ENCODE assay signal across 9 cellular contexts in genomic region chr19:18290250-18291018, GRCh38. TPM values are rescaled to one million over a fixed set of nuclear protein-coding genes. Genes with fewer than 3 reads are reported as not detected.
DNase-seq lines count a peak whose midpoint lies in the region; ATAC-seq and TF ChIP-seq lines count a peak whose summit lies in the region.
"Had no signal": no experiment of that assay in that cellular context is flagged by ENCODE, and none has a peak within 500 bp of the region (broad histone marks: within the 10 kb centered on the region; RNA-seq: fewer than 3 reads in every experiment).

No MANE protein-coding gene starts in this region.

- H3K4me2 ChIP-seq in MM.1S (ENCODE audit: low read depth, low read length) = no peak overlapping the region

- in situ Hi-C loops in HAP-1 (cut with MboI; ENCODE audit: low sequenced_read_pairs) = no loop called here

- H3K9ac ChIP-seq in stomach smooth muscle (ENCODE audit: low read length in 2 of 2) (peak overlapping the region in 1 of 2 donors; percentile 5), MM.1S (ENCODE audit: low read length) (no peak overlapping the region)

- H3K4me1 ChIP-seq in stomach smooth muscle (ENCODE audit: control insufficient read depth, insufficient read depth, low read length) = peaks cover 28% of the 10 kb centered on the region
- peaks cover 18% of the 10 kb centered on the region for H3K4me1 ChIP-seq in MM.1S (ENCODE audit: low read length)
- H3K4me1 ChIP-seq in HAP-1 = peaks cover 26% of the 10 kb centered on the region

- DNase-seq in activated naive CD8-positive, alpha-beta T cell treated with anti-CD3 and anti-CD28 coated beads, Interleukin-2, amount 10 ng/mL, durations not matched to agents 7 days and 5 days = peak; percentile 85
- peak; percentile 61 to 92 (median 79) for DNase-seq in naive thymus-derived CD8-positive, alpha-beta T cell
- no peak for DNase-seq in MM.1S
- DNase-seq in HAP-1 (ENCODE audit: low spot score in 2 of 2) = no peak

- no peaks in the 10 kb centered on the region for H3K27me3 Mint-ChIP-seq in T-helper 1 cell treated with Interleukin-12 subunit alpha and Interleukin-12 subunit beta and Interleukin-4 antibody, amounts not matched to agents 30 μg/mL and 1 μg/mL, for 36 hours (ENCODE audit: low read depth)
- no peaks in the 10 kb centered on the region for H3K27me3 Mint-ChIP-seq in activated naive CD8-positive, alpha-beta T cell treated with anti-CD3 and anti-CD28 coated beads, Interleukin-2, amount 10 ng/mL, durations not matched to agents 7 days and 5 days
- peaks cover 0 to 1% (median 0%) of the 10 kb centered on the region in 5 donors for H3K27me3 Mint-ChIP-seq in naive thymus-derived CD8-positive, alpha-beta T cell

- H3K36me3 ChIP-seq in stomach smooth muscle (ENCODE audit: control insufficient read depth in 2 of 2, insufficient read depth in 2 of 2, low read length in 2 of 2) (no peaks in the 10 kb centered on the region), MM.1S (replicated peaks; ENCODE audit: insufficient read depth, low read length) (no peaks in the 10 kb centered on the region), HAP-1 (replicated peaks) (no peaks in the 10 kb centered on the region)

- H3K9me3 ChIP-seq in stomach smooth muscle (ENCODE audit: control insufficient read depth in 2 of 2, low read length in 2 of 2) (peaks cover 0 to 3% of the 10 kb centered on the region in 2 donors), MM.1S (replicated peaks; ENCODE audit: insufficient read depth, low read length) (no peaks in the 10 kb centered on the region), HAP-1 (no peaks in the 10 kb centered on the region)

- H3K4me3 Mint-ChIP-seq in T-helper 1 cell treated with Interleukin-12 subunit alpha and Interleukin-12 subunit beta and Interleukin-4 antibody, amounts not matched to agents 30 μg/mL and 1 μg/mL, for 36 hours = peak overlapping the region; percentile 95
- H3K4me3 Mint-ChIP-seq in activated naive CD8-positive, alpha-beta T cell treated with anti-CD3 and anti-CD28 coated beads, Interleukin-2, amount 10 ng/mL, durations not matched to agents 7 days and 5 days = peak overlapping the region; percentile 94
- peak overlapping the region; percentile 80 to 96 (median 92) for H3K4me3 Mint-ChIP-seq in naive thymus-derived CD8-positive, alpha-beta T cell

- no peaks in the 10 kb centered on the region for H3K9me2 ChIP-seq in MM.1S (replicated peaks; ENCODE audit: insufficient read depth, low read length)

- peak; percentile 38 for ATAC-seq in GM19463 (IDR thresholded peaks at IDR 0.05; ENCODE audit: unreplicated experiment)
- ATAC-seq in activated naive CD8-positive, alpha-beta T cell treated with anti-CD3 and anti-CD28 coated beads, Interleukin-2, amount 10 ng/mL, durations not matched to agents 7 days and 5 days (ENCODE audit: low read depth) = peak; percentile 55
- ATAC-seq in naive thymus-derived CD8-positive, alpha-beta T cell = peak; percentile 39
- ATAC-seq in GM19467 (IDR thresholded peaks at IDR 0.05; ENCODE audit: unreplicated experiment) = no peak

- peaks cover 10% of the 10 kb centered on the region for H3K36me3 Mint-ChIP-seq in T-helper 1 cell treated with Interleukin-12 subunit alpha and Interleukin-12 subunit beta and Interleukin-4 antibody, amounts not matched to agents 30 μg/mL and 1 μg/mL, for 36 hours (ENCODE audit: low read depth)
- peaks cover 7% of the 10 kb centered on the region for H3K36me3 Mint-ChIP-seq in activated naive CD8-positive, alpha-beta T cell treated with anti-CD3 and anti-CD28 coated beads, Interleukin-2, amount 10 ng/mL, durations not matched to agents 7 days and 5 days
- H3K36me3 Mint-ChIP-seq in naive thymus-derived CD8-positive, alpha-beta T cell = no peaks in the 10 kb centered on the region

- no peak for TF ChIP-seq CTCF in MM.1S (IDR thresholded peaks at IDR 0.05; ENCODE audit: low read length)

- H3K27me3 ChIP-seq in stomach smooth muscle (ENCODE audit: control insufficient read depth in 1 of 2, insufficient read depth in 2 of 2, low read length in 2 of 2) (no peaks in the 10 kb centered on the region), MM.1S (replicated peaks; ENCODE audit: insufficient read depth, low read length) (peaks cover 62% of the 10 kb centered on the region), HAP-1 (ENCODE audit: low read depth) (no peaks in the 10 kb centered on the region)

- H3K9me3 Mint-ChIP-seq in T-helper 1 cell treated with Interleukin-12 subunit alpha and Interleukin-12 subunit beta and Interleukin-4 antibody, amounts not matched to agents 30 μg/mL and 1 μg/mL, for 36 hours = no peaks in the 10 kb centered on the region
- no peaks in the 10 kb centered on the region for H3K9me3 Mint-ChIP-seq in activated naive CD8-positive, alpha-beta T cell treated with anti-CD3 and anti-CD28 coated beads, Interleukin-2, amount 10 ng/mL, durations not matched to agents 7 days and 5 days
- H3K9me3 Mint-ChIP-seq in naive thymus-derived CD8-positive, alpha-beta T cell = peaks cover 0 to 1% (median 0%) of the 10 kb centered on the region in 9 donors

- peaks cover 51% of the 10 kb centered on the region for H3K4me1 Mint-ChIP-seq in T-helper 1 cell treated with Interleukin-12 subunit alpha and Interleukin-12 subunit beta and Interleukin-4 antibody, amounts not matched to agents 30 μg/mL and 1 μg/mL, for 36 hours (ENCODE audit: low read depth)
- peaks cover 53% of the 10 kb centered on the region for H3K4me1 Mint-ChIP-seq in activated naive CD8-positive, alpha-beta T cell treated with anti-CD3 and anti-CD28 coated beads, Interleukin-2, amount 10 ng/mL, durations not matched to agents 7 days and 5 days
- H3K4me1 Mint-ChIP-seq in naive thymus-derived CD8-positive, alpha-beta T cell = peaks cover 35 to 70% (median 66%) of the 10 kb centered on the region in 4 donors

- no peak overlapping the region for H2AFZ ChIP-seq in MM.1S (ENCODE audit: low read length)

- POLR2A ChIA-PET in activated naive CD8-positive, alpha-beta T cell treated with anti-CD3 and anti-CD28 coated beads, Interleukin-2, amount 10 ng/mL, durations not matched to agents 7 days and 5 days (lab: Charles Lee) = interaction anchor here (0.5 to 7.3 kb wide), 11 partner anchors 11 to 1966 kb away, joined by 3 to 718 read pairs (median 5); partner anchors contain the start of genes JUND, KLF2 and LSM4
- POLR2A ChIA-PET in naive thymus-derived CD8-positive, alpha-beta T cell (lab: Charles Lee) = interaction anchor here (5.6 to 23.0 kb wide), 2 partner anchors 10 to 26 kb away, joined by 229 to 2305 read pairs; partner anchors contain the start of genes JUND and LSM4

- H3K27ac ChIP-seq in stomach smooth muscle (ENCODE audit: low read length) = peak overlapping the region; percentile 99
- H3K27ac ChIP-seq in MM.1S (ENCODE audit: low read length) = no peak overlapping the region

- H3K4me3 ChIP-seq in stomach smooth muscle (ENCODE audit: low read length in 2 of 2) (no peak overlapping the region), MM.1S (ENCODE audit: low read length) (no peak overlapping the region), HAP-1 (no peak overlapping the region)

- H3K27ac Mint-ChIP-seq in T-helper 1 cell treated with Interleukin-12 subunit alpha and Interleukin-12 subunit beta and Interleukin-4 antibody, amounts not matched to agents 30 μg/mL and 1 μg/mL, for 36 hours = peak overlapping the region; percentile 97
- peak overlapping the region; percentile 91 for H3K27ac Mint-ChIP-seq in activated naive CD8-positive, alpha-beta T cell treated with anti-CD3 and anti-CD28 coated beads, Interleukin-2, amount 10 ng/mL, durations not matched to agents 7 days and 5 days
- peak overlapping the region; percentile 91 to 100 (median 97) for H3K27ac Mint-ChIP-seq in naive thymus-derived CD8-positive, alpha-beta T cell

- H3K79me2 ChIP-seq in MM.1S (ENCODE audit: low read length) = no peaks in the 10 kb centered on the region

- H4K20me1 ChIP-seq in MM.1S (ENCODE audit: insufficient read depth, low read length) = no peaks in the 10 kb centered on the region

- no peaks in the 10 kb centered on the region for H3F3A ChIP-seq in MM.1S (ENCODE audit: insufficient read depth, low read length)

RNA-seq across cellular contexts. Expression of gene JUND, which starts 9.0 kb away (rescaled TPM):
- 100 to 1,000 TPM; 366 to 394 TPM for total RNA-seq in activated naive CD8-positive, alpha-beta T cell treated with anti-CD3 and anti-CD28 coated beads, Interleukin-2, amount 10 ng/mL, durations not matched to agents 7 days and 5 days
- total RNA-seq in naive thymus-derived CD8-positive, alpha-beta T cell = 100 to 1,000 TPM; 181 to 189 TPM
- polyA plus RNA-seq in naive thymus-derived CD8-positive, alpha-beta T cell = 100 to 1,000 TPM in 1 of 3 donors, 10 to 100 TPM in 2; 43.3 to 169 (median 69.1) TPM

RNA-seq across cellular contexts. Expression of gene IQCN, which starts 16.2 kb away (rescaled TPM):
- total RNA-seq in activated naive CD8-positive, alpha-beta T cell treated with anti-CD3 and anti-CD28 coated beads, Interleukin-2, amount 10 ng/mL, durations not matched to agents 7 days and 5 days = 1 to 10 TPM; 5.0 to 5.2 TPM
- total RNA-seq in naive thymus-derived CD8-positive, alpha-beta T cell = 1 to 10 TPM; 7.4 to 8.4 TPM
- polyA plus RNA-seq in naive thymus-derived CD8-positive, alpha-beta T cell = under 1 TPM in 2 of 3 donors, not detected in 1; 0.06 to 0.15 TPM
- polyA plus RNA-seq: keratinocyte had no signal

RNA-seq across cellular contexts. Expression of gene LSM4, which starts 32.4 kb away (rescaled TPM):
- total RNA-seq in activated naive CD8-positive, alpha-beta T cell treated with anti-CD3 and anti-CD28 coated beads, Interleukin-2, amount 10 ng/mL, durations not matched to agents 7 days and 5 days = 100 to 1,000 TPM; 151 to 157 TPM
- 10 to 100 TPM; 82.1 to 84.0 TPM for total RNA-seq in naive thymus-derived CD8-positive, alpha-beta T cell
- polyA plus RNA-seq in naive thymus-derived CD8-positive, alpha-beta T cell = 100 to 1,000 TPM; 162 to 198 (median 181) TPM

RNA-seq across cellular contexts. Expression of gene PGPEP1, which starts 50.0 kb away (rescaled TPM):
- 10 to 100 TPM; 41.3 to 45.7 TPM for total RNA-seq in activated naive CD8-positive, alpha-beta T cell treated with anti-CD3 and anti-CD28 coated beads, Interleukin-2, amount 10 ng/mL, durations not matched to agents 7 days and 5 days
- total RNA-seq in naive thymus-derived CD8-positive, alpha-beta T cell = 10 to 100 TPM; 55.9 to 61.0 TPM
- polyA plus RNA-seq in naive thymus-derived CD8-positive, alpha-beta T cell = 10 to 100 TPM in 1 of 3 donors, 1 to 10 TPM in 2; 9.3 to 11.9 (median 9.7) TPM

Comparison
In these comparisons a context has a peak if more than half of its experiments do, and no peak if none do; other contexts are left out.
1. DNase-seq: peak in activated naive CD8-positive, alpha-beta T cell treated with anti-CD3 and anti-CD28 coated beads, Interleukin-2, amount 10 ng/mL, durations not matched to agents 7 days and 5 days (single experiment) and naive thymus-derived CD8-positive, alpha-beta T cell (10 of 10); none in MM.1S (single experiment) and HAP-1 (0 of 2).
2. Peak in every context shown above with its lines, with median percentiles within 50 percentile points of each other: H3K27ac Mint-ChIP-seq and H3K4me3 Mint-ChIP-seq.